8 cellular contexts compared by ENCODE assay signal in genomic region chr17:62965649-62966425, GRCh38. TPM values are rescaled to one million over a fixed set of nuclear protein-coding genes. Genes with fewer than 3 reads are reported as not detected.
DNase-seq lines count a peak whose midpoint lies in the region; ATAC-seq and TF ChIP-seq lines count a peak whose summit lies in the region.

Gene TANC2, plus strand, starts transcription at chr17:62966235. Its CDS starts 43,325 bp downstream, at chr17:63009560.

- 1% methylated on average over 82 of the region's 82 CpGs for WGBS in HUES64
- WGBS in esophagus muscularis mucosa, result 8% methylated on average over 18 of the region's 82 CpGs

- TF ChIP-seq POLR2A in esophagus muscularis mucosa (IDR thresholded peaks at IDR 0.05; ENCODE audit: low read depth), result no peak

- H3K27me3 ChIP-seq in HUES64 (ENCODE audit: insufficient read depth, low read length) (peaks cover 32% of the 10 kb centered on the region), esophagus muscularis mucosa (no peaks in the 10 kb centered on the region), mucosa of rectum (ENCODE audit: control insufficient read depth in 2 of 2, insufficient read depth in 2 of 2, low read length in 2 of 2) (no peaks in the 10 kb centered on the region)

- intact Hi-C loops in esophagus muscularis mucosa (cut with DNase I), result loop anchor here (10.0 kb wide), 2 partner anchors 151 to 439 kb away; no protein-coding TSS in a partner anchor

- H3K4me3 ChIP-seq in HUES64 (ENCODE audit: low read length), result peak within 1 kb of the TSS; percentile 75
- H3K4me3 ChIP-seq in esophagus muscularis mucosa, result peak within 1 kb of the TSS; percentile 80 to 98 (median 92)
- H3K4me3 ChIP-seq in mucosa of rectum (ENCODE audit: low read length in 2 of 2), result peak within 1 kb of the TSS; percentile 78 to 79

- no peaks in the 10 kb centered on the region for H3K36me3 Mint-ChIP-seq in activated T-cell treated with anti-CD3 and anti-CD28 coated beads, Interleukin-2, amount 50 U/mL, for 72 hours (ENCODE audit: insufficient read depth in 2 of 2)

- peaks cover 23% of the 10 kb centered on the region for H3K4me1 ChIP-seq in HUES64 (ENCODE audit: insufficient read depth, low read length)
- peaks cover 14 to 30% (median 29%) of the 10 kb centered on the region in 4 donors for H3K4me1 ChIP-seq in esophagus muscularis mucosa
- peaks cover 5 to 7% of the 10 kb centered on the region in 2 donors for H3K4me1 ChIP-seq in mucosa of rectum (ENCODE audit: control insufficient read depth in 2 of 2, insufficient read depth in 2 of 2, low read length in 2 of 2)

- peaks cover 43% of the 10 kb centered on the region for H3K27me3 Mint-ChIP-seq in activated T-cell treated with anti-CD3 and anti-CD28 coated beads, Interleukin-2, amount 50 U/mL, for 72 hours (ENCODE audit: low read depth)

- ATAC-seq in GM19351 (IDR thresholded peaks at IDR 0.05; ENCODE audit: unreplicated experiment), result peak; percentile 57
- ATAC-seq in activated T-cell treated with anti-CD3 and anti-CD28 coated beads, Interleukin-2, amount 50 U/mL, for 72 hours (replicated peaks in 1 of 2), result peak; percentile 78 to 84

- no peak for TF ChIP-seq CTCF in esophagus muscularis mucosa (IDR thresholded peaks at IDR 0.05)

- H3K4me3 Mint-ChIP-seq in activated T-cell treated with anti-CD3 and anti-CD28 coated beads, Interleukin-2, amount 50 U/mL, for 72 hours, result peak within 1 kb of the TSS; percentile 92 to 93

- peak within 1 kb of the TSS; percentile 43 for H3K27ac Mint-ChIP-seq in activated T-cell treated with anti-CD3 and anti-CD28 coated beads, Interleukin-2, amount 50 U/mL, for 72 hours

- DNase-seq in AG08396 (ENCODE audit: low spot score) (peak; percentile 96), esophagus muscularis mucosa (ENCODE audit: extremely low spot score) (peak; percentile 96)
- DNase-seq in activated T-cell treated with anti-CD3 and anti-CD28 coated beads, Interleukin-2, amount 50 U/mL, for 72 hours, result peak; percentile 81 to 82
- DNase-seq in stimulated activated CD8-positive, alpha-beta memory T cell treated with anti-CD3 and anti-CD28 coated beads, Interleukin-2, amount 100 ng/mL, for 48 hours (ENCODE audit: low read depth in 2 of 2), result peak; percentile 48 to 56

- peak within 1 kb of the TSS; percentile 59 for H3K9ac ChIP-seq in HUES64 (ENCODE audit: low read depth, low read length)
- H3K9ac ChIP-seq in mucosa of rectum (ENCODE audit: low read depth in 1 of 2, low read length in 2 of 2), result peak within 1 kb of the TSS; percentile 20 to 74

- peaks cover 31% of the 10 kb centered on the region for H3K4me1 Mint-ChIP-seq in activated T-cell treated with anti-CD3 and anti-CD28 coated beads, Interleukin-2, amount 50 U/mL, for 72 hours (ENCODE audit: low read depth)

- H3K27ac ChIP-seq in HUES64 (ENCODE audit: low read depth, low read length), result no peak within 1 kb of the TSS
- peak within 1 kb of the TSS; percentile 85 to 92 (median 90) for H3K27ac ChIP-seq in esophagus muscularis mucosa (replicated peaks in 1 of 4)
- H3K27ac ChIP-seq in mucosa of rectum (ENCODE audit: low read depth in 2 of 2, low read length in 2 of 2), result peak within 1 kb of the TSS; percentile 68 to 73

- H3K9me3 Mint-ChIP-seq in activated T-cell treated with anti-CD3 and anti-CD28 coated beads, Interleukin-2, amount 50 U/mL, for 72 hours, result no peaks in the 10 kb centered on the region

- no peak for TF ChIP-seq EP300 in esophagus muscularis mucosa (IDR thresholded peaks at IDR 0.05)

- H3K36me3 ChIP-seq in HUES64 (ENCODE audit: insufficient read depth, low read length) (no peaks in the 10 kb centered on the region), esophagus muscularis mucosa (no peaks in the 10 kb centered on the region), mucosa of rectum (ENCODE audit: control insufficient read depth in 2 of 2, insufficient read depth in 2 of 2, low read length in 2 of 2) (no peaks in the 10 kb centered on the region)

- no peaks in the 10 kb centered on the region for H3K9me3 ChIP-seq in HUES64 (ENCODE audit: insufficient read depth, low read depth, low read length)
- peaks cover 0 to 3% (median 0%) of the 10 kb centered on the region in 4 donors for H3K9me3 ChIP-seq in esophagus muscularis mucosa
- H3K9me3 ChIP-seq in mucosa of rectum (ENCODE audit: control insufficient read depth in 2 of 2, low read length in 2 of 2), result no peaks in the 10 kb centered on the region

TF ChIP-seq in PFSK-1, 5 proteins besides CTCF, POLR2A, EP300 and RAD21:
- TF ChIP-seq TAF1 (IDR thresholded peaks at IDR 0.05; ENCODE audit: borderline replicate concordance, insufficient read depth, low read length) (peak; percentile 56; the same call in 1 of the 2 replicates), POLR2AphosphoS5 (IDR thresholded peaks at IDR 0.05; ENCODE audit: low read depth, low read length) (0 out of 2 replicates have a peak, but pooled peaks have one; percentile 25), SIN3A (IDR thresholded peaks at IDR 0.05; ENCODE audit: borderline replicate concordance, insufficient read depth, low read length) (no peak), REST (IDR thresholded peaks at IDR 0.05; ENCODE audit: insufficient read depth in 1 of 2, low read depth in 2 of 2, low read length in 2 of 2) (no peak), FOXP2 (optimal IDR thresholded peaks at IDR 0.05; ENCODE audit: borderline replicate concordance, extremely low read depth, extremely low read length, insufficient read depth) (peak; percentile 21)

RNA-seq across cellular contexts. Expression of gene TANC2, which starts in this region (rescaled TPM):
- 3.9 TPM for polyA plus RNA-seq in HUES64 (2013, experiment 1 of 2)
- 4.8 TPM for polyA plus RNA-seq in HUES64 (2013, experiment 2 of 2)
- polyA plus RNA-seq in PFSK-1 (2012; ENCODE audit: insufficient read length, low read depth), result 24.1 TPM
- 10 to 100 TPM in 1 of 2 donors, 1 to 10 TPM in 1; 7.4 to 16.1 TPM for total RNA-seq in activated T-cell treated with anti-CD3 and anti-CD28 coated beads, Interleukin-2, amount 50 U/mL, for 72 hours
- total RNA-seq in esophagus muscularis mucosa, result 10 to 100 TPM in 3 of 4 donors, 1 to 10 TPM in 1; 7.5 to 21.3 (median 14.6) TPM
